Comparison of ENCODE assay signal across 23 cellular contexts in genomic region chr2:216131175-216131926, GRCh38. TPM values are rescaled to one million over a fixed set of nuclear protein-coding genes. Genes with fewer than 3 reads are reported as not detected.
A peak's percentile ranks its signal among the peaks of the same experiment; 100 is the strongest.
DNase-seq lines count a peak whose midpoint lies in the region; ATAC-seq, FAIRE-seq and TF ChIP-seq lines count a peak whose summit lies in the region.
"Had no signal": no experiment of that assay in that cellular context is flagged by ENCODE, and none has a peak within 500 bp of the region (broad histone marks: within the 10 kb centered on the region; RNA-seq: fewer than 3 reads in every experiment).

No MANE protein-coding gene starts in this region.

- H3K4me1 Mint-ChIP-seq in activated CD4-positive, alpha-beta T cell treated with anti-CD3 and anti-CD28 coated beads, Interleukin-2, amount 10 ng/mL, durations not matched to agents 24 days and 14 days, result peaks cover 59% of the 10 kb centered on the region
- peaks cover 58% of the 10 kb centered on the region for H3K4me1 Mint-ChIP-seq in activated T-helper 2 cell treated with anti-CD3 and anti-CD28 coated beads, Interferon-gamma antibody, Interleukin-2, Interleukin-4, amounts not matched to agents 10 μg/mL and 5 μg/mL and 100 μg/mL, durations not matched to agents 14 hours and 24 hours and 36 hours (ENCODE audit: low read depth)
- H3K4me1 Mint-ChIP-seq: H9, neural progenitor cell had no signal

- no peak overlapping the region for H3K4me2 ChIP-seq in hepatocyte
- H3K4me2 ChIP-seq: neural progenitor cell had no signal

- H3K79me2 ChIP-seq in hepatocyte, result peaks cover 43% of the 10 kb centered on the region

- no peaks in the 10 kb centered on the region for H3K9me3 ChIP-seq in hepatocyte (ENCODE audit: low read depth)
- H3K9me3 ChIP-seq: left lung, mucosa of descending colon had no signal

- no peaks in the 10 kb centered on the region for H3K27me3 ChIP-seq in hepatocyte
- H3K27me3 ChIP-seq: left lung, neural progenitor cell had no signal

- no peaks in the 10 kb centered on the region for H3K9me3 Mint-ChIP-seq in activated CD4-positive, alpha-beta T cell treated with anti-CD3 and anti-CD28 coated beads, Interleukin-2, amount 10 ng/mL, durations not matched to agents 24 days and 14 days
- H3K9me3 Mint-ChIP-seq in activated T-helper 2 cell treated with anti-CD3 and anti-CD28 coated beads, Interferon-gamma antibody, Interleukin-2, Interleukin-4, amounts not matched to agents 10 μg/mL and 5 μg/mL and 100 μg/mL, durations not matched to agents 14 hours and 24 hours and 36 hours, result no peaks in the 10 kb centered on the region
- H3K9me3 Mint-ChIP-seq: central memory CD8-positive, alpha-beta T cell; H9; neural progenitor cell had no signal

- ATAC-seq in GM19455 (IDR thresholded peaks at IDR 0.05; ENCODE audit: unreplicated experiment), result no peak
- no peak for ATAC-seq in GM18873 (IDR thresholded peaks at IDR 0.05; ENCODE audit: low FRiP score, unreplicated experiment)
- ATAC-seq: esophagus mucosa, left lung, mucosa of descending colon had no signal

- FAIRE-seq in GM19239 (lab: Jason Lieb, UNC), result peak; percentile 42
- FAIRE-seq: GM12892 had no signal

- peaks cover 79% of the 10 kb centered on the region for H3K36me3 Mint-ChIP-seq in activated CD4-positive, alpha-beta T cell treated with anti-CD3 and anti-CD28 coated beads, Interleukin-2, amount 10 ng/mL, durations not matched to agents 24 days and 14 days (ENCODE audit: low read depth)
- peaks cover 86% of the 10 kb centered on the region for H3K36me3 Mint-ChIP-seq in activated T-helper 2 cell treated with anti-CD3 and anti-CD28 coated beads, Interferon-gamma antibody, Interleukin-2, Interleukin-4, amounts not matched to agents 10 μg/mL and 5 μg/mL and 100 μg/mL, durations not matched to agents 14 hours and 24 hours and 36 hours (ENCODE audit: low read depth)

- peaks cover 20% of the 10 kb centered on the region for H3K36me3 ChIP-seq in hepatocyte (replicated peaks; ENCODE audit: insufficient read depth, low read depth)

- H3K27ac ChIP-seq in hepatocyte, result peak overlapping the region; percentile 49
- H3K27ac ChIP-seq: C4-2B had no signal

- peaks cover 26% of the 10 kb centered on the region for H3K4me1 ChIP-seq in hepatocyte (ENCODE audit: insufficient read depth)
- H3K4me1 ChIP-seq: neural progenitor cell had no signal

- no peaks in the 10 kb centered on the region for H3K27me3 Mint-ChIP-seq in activated CD4-positive, alpha-beta T cell treated with anti-CD3 and anti-CD28 coated beads, Interleukin-2, amount 10 ng/mL, durations not matched to agents 24 days and 14 days
- H3K27me3 Mint-ChIP-seq in activated T-helper 2 cell treated with anti-CD3 and anti-CD28 coated beads, Interferon-gamma antibody, Interleukin-2, Interleukin-4, amounts not matched to agents 10 μg/mL and 5 μg/mL and 100 μg/mL, durations not matched to agents 14 hours and 24 hours and 36 hours (ENCODE audit: low read depth), result no peaks in the 10 kb centered on the region
- H3K27me3 Mint-ChIP-seq: central memory CD8-positive, alpha-beta T cell had no signal

- H4K20me1 ChIP-seq in hepatocyte (ENCODE audit: insufficient read depth, poor library complexity, severe bottlenecking), result peaks cover 4% of the 10 kb centered on the region

- H3K9me2 ChIP-seq in hepatocyte (replicated peaks; ENCODE audit: insufficient read depth), result no peaks in the 10 kb centered on the region

- intact Hi-C loops in activated CD4-positive, alpha-beta T cell treated with anti-CD3 and anti-CD28 coated beads, Interleukin-2, amount 10 ng/mL, durations not matched to agents 24 days and 14 days (cut with micrococcal nuclease), result loop anchor here (1.0 kb wide), 1 partner anchor 11 kb away; no protein-coding TSS in a partner anchor
- intact Hi-C loops in activated T-helper 2 cell treated with anti-CD3 and anti-CD28 coated beads, Interferon-gamma antibody, Interleukin-2, Interleukin-4, amounts not matched to agents 10 μg/mL and 5 μg/mL and 100 μg/mL, durations not matched to agents 14 hours and 24 hours and 36 hours (cut with micrococcal nuclease), result no loop called here

- no peak overlapping the region for H3K4me3 Mint-ChIP-seq in activated CD4-positive, alpha-beta T cell treated with anti-CD3 and anti-CD28 coated beads, Interleukin-2, amount 10 ng/mL, durations not matched to agents 24 days and 14 days
- H3K4me3 Mint-ChIP-seq in activated T-helper 2 cell treated with anti-CD3 and anti-CD28 coated beads, Interferon-gamma antibody, Interleukin-2, Interleukin-4, amounts not matched to agents 10 μg/mL and 5 μg/mL and 100 μg/mL, durations not matched to agents 14 hours and 24 hours and 36 hours (ENCODE audit: low read depth), result no peak overlapping the region
- H3K4me3 Mint-ChIP-seq: central memory CD8-positive, alpha-beta T cell; H9; neural progenitor cell had no signal

- no peak for DNase-seq in activated CD4-positive, alpha-beta T cell treated with anti-CD3 and anti-CD28 coated beads, Interleukin-2, amount 10 ng/mL, durations not matched to agents 24 days and 14 days
- DNase-seq in activated CD4-positive, alpha-beta T cell treated with anti-CD3 and anti-CD28 coated beads for 4 hours, result no peak
- DNase-seq in GM19239 (ENCODE audit: insufficient read length, low spot score) (no peak), hepatocyte (ENCODE audit: low spot score) (no peak), NCI-H526 treated with DMSO at 0.1 percent for 48 hours (lab: John Stamatoyannopoulos, UW) (no peak)
- DNase-seq in activated T-helper 2 cell treated with anti-CD3 and anti-CD28 coated beads, Interferon-gamma antibody, Interleukin-2, Interleukin-4, amounts not matched to agents 10 μg/mL and 5 μg/mL and 100 μg/mL, durations not matched to agents 14 hours and 24 hours and 36 hours (ENCODE audit: low spot score), result no peak
- DNase-seq: activated CD4-positive, CD25-positive, alpha-beta regulatory T cell treated with anti-CD3 and anti-CD28 coated beads, Interleukin-2, amount 50 U/mL, for 72 hours; H9; left lung; mucosa of descending colon; NCI-H1417 treated with DMSO at 0.1 percent for 48 hours; NCI-H2171 treated with DMSO at 0.1 percent for 48 hours; NCI-H748 treated with DMSO at 0.1 percent for 48 hours; retina; SHP77 treated with DMSO at 0.1 percent for 48 hours; T-helper 9 cell had no signal

- 93% methylated on average over 3 of the region's 3 CpGs for WGBS in hepatocyte (ENCODE audit: low lambda C conversion rate, missing lambda C conversion rate)

- H3K27ac Mint-ChIP-seq in activated CD4-positive, alpha-beta T cell treated with anti-CD3 and anti-CD28 coated beads, Interleukin-2, amount 10 ng/mL, durations not matched to agents 24 days and 14 days, result peak overlapping the region; percentile 81
- H3K27ac Mint-ChIP-seq in activated T-helper 2 cell treated with anti-CD3 and anti-CD28 coated beads, Interferon-gamma antibody, Interleukin-2, Interleukin-4, amounts not matched to agents 10 μg/mL and 5 μg/mL and 100 μg/mL, durations not matched to agents 14 hours and 24 hours and 36 hours, result peak overlapping the region; percentile 64
- H3K27ac Mint-ChIP-seq: neural progenitor cell had no signal

- no peak for TF ChIP-seq CTCF in hepatocyte (IDR thresholded peaks at IDR 0.05; ENCODE audit: poor library complexity)

- no peak overlapping the region for H3K4me3 ChIP-seq in hepatocyte
- H3K4me3 ChIP-seq: left lung, mucosa of descending colon, neural progenitor cell had no signal

- no peak overlapping the region for H2AFZ ChIP-seq in hepatocyte
- H2AFZ ChIP-seq: neural progenitor cell had no signal

RNA-seq across cellular contexts. Expression of gene XRCC5, which starts 22.2 kb away (rescaled TPM):
- total RNA-seq in activated CD4-positive, alpha-beta T cell treated with anti-CD3 and anti-CD28 coated beads, Interleukin-2, amount 10 ng/mL, durations not matched to agents 24 days and 14 days, result 476 and 510 TPM in 2 replicates
- total RNA-seq in activated T-helper 2 cell treated with anti-CD3 and anti-CD28 coated beads, Interferon-gamma antibody, Interleukin-2, Interleukin-4, amounts not matched to agents 10 μg/mL and 5 μg/mL and 100 μg/mL, durations not matched to agents 14 hours and 24 hours and 36 hours, result 452 and 492 TPM in 2 replicates
- 191 and 208 TPM in 2 replicates for total RNA-seq in hepatocyte
- 157 and 181 TPM in 2 replicates for polyA plus RNA-seq in hepatocyte

RNA-seq across cellular contexts. Expression of gene TMEM169, which starts 49.6 kb away (rescaled TPM):
- total RNA-seq in activated CD4-positive, alpha-beta T cell treated with anti-CD3 and anti-CD28 coated beads, Interleukin-2, amount 10 ng/mL, durations not matched to agents 24 days and 14 days, result 0.51 and 0.97 TPM in 2 replicates
- total RNA-seq in activated T-helper 2 cell treated with anti-CD3 and anti-CD28 coated beads, Interferon-gamma antibody, Interleukin-2, Interleukin-4, amounts not matched to agents 10 μg/mL and 5 μg/mL and 100 μg/mL, durations not matched to agents 14 hours and 24 hours and 36 hours, result 1.3 and 1.6 TPM in 2 replicates
- 1.1 and 1.8 TPM in 2 replicates for total RNA-seq in hepatocyte
- 0.91 and 0.97 TPM in 2 replicates for polyA plus RNA-seq in hepatocyte

RNA-seq across cellular contexts. Expression of gene PECR, which starts 49.7 kb away (rescaled TPM):
- 13.1 and 15.3 TPM in 2 replicates for total RNA-seq in activated CD4-positive, alpha-beta T cell treated with anti-CD3 and anti-CD28 coated beads, Interleukin-2, amount 10 ng/mL, durations not matched to agents 24 days and 14 days
- total RNA-seq in activated T-helper 2 cell treated with anti-CD3 and anti-CD28 coated beads, Interferon-gamma antibody, Interleukin-2, Interleukin-4, amounts not matched to agents 10 μg/mL and 5 μg/mL and 100 μg/mL, durations not matched to agents 14 hours and 24 hours and 36 hours, result 11.5 and 15.2 TPM in 2 replicates
- 24.6 and 32.4 TPM in 2 replicates for total RNA-seq in hepatocyte
- polyA plus RNA-seq in hepatocyte, result 13.8 and 17.4 TPM in 2 replicates
